Comparison of ENCODE assay signal across 7 cellular contexts in the genomic region with DNA sequence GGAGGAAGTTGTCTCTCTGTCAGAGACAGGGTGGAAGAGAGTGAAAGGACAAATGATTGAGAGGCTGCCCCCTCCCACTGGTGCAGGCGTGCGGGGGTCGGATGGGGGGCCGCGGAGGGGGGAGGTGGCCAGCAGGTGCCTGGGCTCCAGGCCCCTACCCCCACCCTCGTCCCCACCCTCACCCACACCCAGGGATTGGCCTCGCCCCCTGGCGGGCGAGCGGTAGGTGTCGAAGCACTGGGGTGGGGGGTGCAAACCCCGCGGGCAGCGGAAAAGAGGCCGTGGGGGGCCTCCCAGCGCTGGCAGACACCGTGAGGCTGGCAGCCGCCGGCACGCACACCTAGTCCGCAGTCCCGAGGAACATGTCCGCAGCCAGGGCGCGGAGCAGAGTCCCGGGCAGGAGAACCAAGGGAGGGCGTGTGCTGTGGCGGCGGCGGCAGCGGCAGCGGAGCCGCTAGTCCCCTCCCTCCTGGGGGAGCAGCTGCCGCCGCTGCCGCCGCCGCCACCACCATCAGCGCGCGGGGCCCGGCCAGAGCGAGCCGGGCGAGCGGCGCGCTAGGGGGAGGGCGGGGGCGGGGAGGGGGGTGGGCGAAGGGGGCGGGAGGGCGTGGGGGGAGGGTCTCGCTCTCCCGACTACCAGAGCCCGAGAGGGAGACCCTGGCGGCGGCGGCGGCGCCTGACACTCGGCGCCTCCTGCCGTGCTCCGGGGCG. TPM values are rescaled to one million over a fixed set of nuclear protein-coding genes. Genes with fewer than 3 reads are reported as not detected.
DNase-seq lines count a peak whose midpoint lies in the region; ATAC-seq and TF ChIP-seq lines count a peak whose summit lies in the region.

A gene (plus strand): TSS at position 682 of the 711 bp plus-strand sequence. CDS start 32 bp downstream, outside the sequence.

- intact Hi-C loops in breast epithelium (cut with DNase I; ENCODE audit: low total_unique reads), result loop anchor here (5.0 kb wide), 1 partner anchor 1827 kb away; no protein-coding TSS in a partner anchor
- intact Hi-C loops in spleen (cut with DNase I; ENCODE audit: low total_unique reads), result loop anchor here (5.0 to 10.0 kb wide), 2 partner anchors 95 to 147 kb away; a partner anchor contains a TSS

- no peaks in the 10 kb centered on the region for H3K9me3 ChIP-seq in breast epithelium
- no peaks in the 10 kb centered on the region for H3K9me3 ChIP-seq in spleen

- peak; percentile 74 for DNase-seq in NCI-H146 (lab: John Stamatoyannopoulos, UW)
- DNase-seq in breast epithelium (ENCODE audit: low spot score in 2 of 2), result peak; percentile 52 to 58
- DNase-seq in iPS-NIHi7 (ENCODE audit: extremely low spot score), result peak; percentile 77
- DNase-seq in spleen, result peak; percentile 97

- H3K27me3 ChIP-seq in breast epithelium (no peaks in the 10 kb centered on the region), spleen (replicated peaks in 1 of 7) (no peaks in the 10 kb centered on the region)

- H3K4me1 ChIP-seq in breast epithelium (peaks cover 0 to 6% of the 10 kb centered on the region in 2 donors), spleen (peaks cover 36 to 59% (median 45%) of the 10 kb centered on the region in 6 donors)

- TF ChIP-seq CTCF in VCaP (conservative IDR thresholded peaks at IDR 0.05), result peak; percentile 82
- peak; percentile 45 to 61 (median 56) for TF ChIP-seq CTCF in breast epithelium (IDR thresholded peaks at IDR 0.05)
- peak; percentile 55 to 90 (median 84) for TF ChIP-seq CTCF in spleen (IDR thresholded peaks at IDR 0.05 in 8 of 11, conservative IDR thresholded peaks at IDR 0.05 in 3 of 11)

- H3K4me3 ChIP-seq in breast epithelium (peak within 1 kb of the TSS; percentile 88 to 92 (median 89)), spleen (peak within 1 kb of the TSS; percentile 66 to 93 (median 82))

- peak within 1 kb of the TSS; percentile 92 for H3K27ac ChIP-seq in VCaP
- peak within 1 kb of the TSS; percentile 94 for H3K27ac ChIP-seq in breast epithelium
- peak within 1 kb of the TSS; percentile 74 to 99 (median 98) for H3K27ac ChIP-seq in spleen

- ATAC-seq in GM18505 (IDR thresholded peaks at IDR 0.05; ENCODE audit: unreplicated experiment), result peak; percentile 63
- peak; percentile 49 for ATAC-seq in HG02678 (IDR thresholded peaks at IDR 0.05; ENCODE audit: unreplicated experiment)

- H3K36me3 ChIP-seq in breast epithelium (no peaks in the 10 kb centered on the region), spleen (no peaks in the 10 kb centered on the region)

- TF ChIP-seq POLR2A in GM18505 (IDR thresholded peaks at IDR 0.05; ENCODE audit: borderline replicate concordance, extremely low read depth, insufficient read depth, insufficient read length) (peak; percentile 44), breast epithelium (IDR thresholded peaks at IDR 0.05) (no peak), spleen (IDR thresholded peaks at IDR 0.05) (peak in 2 of 3 donors; percentile 45 to 58)

- 0 to 1% (median 1%) methylated on average over 16 to 55 of the region's 66 CpGs for WGBS in spleen, 5 donors

RNA-seq across cellular contexts. Expression of the gene that starts here (rescaled TPM):
- 10 to 100 TPM; 22.6 to 34.7 (median 34.0) TPM for total RNA-seq in breast epithelium
- 10 to 100 TPM; 39.1 to 64.3 (median 58.0) TPM for total RNA-seq in spleen
- 10 to 100 TPM; 13.6 to 17.6 (median 14.9) TPM for polyA plus RNA-seq in spleen

Comparison
In these comparisons a context has a peak if more than half of its experiments do, and no peak if none do; other contexts are left out.
1. Peak in every context shown above with its lines: DNase-seq, ATAC-seq, H3K4me3 ChIP-seq and H3K27ac ChIP-seq.